9 cellular contexts compared by ENCODE assay signal in genomic region chr16:79767597-79768280, GRCh38.
A peak's percentile ranks its signal among the peaks of the same experiment; 100 is the strongest.
DNase-seq lines count a peak whose midpoint lies in the region.
"Had no signal": no experiment of that assay in that cellular context is flagged by ENCODE, and none has a peak within 500 bp of the region (broad histone marks: within the 10 kb centered on the region; RNA-seq: fewer than 3 reads in every experiment).

No MANE protein-coding gene starts in this region.

- peak overlapping the region; percentile 22 for H3K4me3 ChIP-seq in urinary bladder (ENCODE audit: low read depth, low read length)
- H3K4me3 ChIP-seq in SJCRH30: no peak overlapping the region
- H3K4me3 ChIP-seq: SK-N-MC had no signal

- peak; percentile 64 for DNase-seq in activated CD4-positive, alpha-beta T cell treated with anti-CD3 and anti-CD28 coated beads, Interleukin-2, amount 10 ng/mL, durations not matched to agents 24 days and 14 days
- DNase-seq in activated CD4-positive, alpha-beta T cell treated with anti-CD3 and anti-CD28 coated beads, Interleukin-2, amount 50 U/mL, for 4 hours: no peak
- peak; percentile 57 for DNase-seq in cerebellar cortex (ENCODE audit: low spot score)
- DNase-seq in lung microvascular endothelial cell (ENCODE audit: low read depth in 2 of 2): peak; percentile 29 to 60
- no peak for DNase-seq in activated CD4-positive, alpha-beta T cell treated with anti-CD3 and anti-CD28 coated beads, Interleukin-2, amount 10 ng/mL, durations not matched to agents 7 days and 5 days
- DNase-seq in SJCRH30: no peak
- no peak for DNase-seq in COR-L47 (lab: John Stamatoyannopoulos, UW)

- H3K36me3 ChIP-seq in urinary bladder (ENCODE audit: insufficient read depth): no peaks in the 10 kb centered on the region
- no peaks in the 10 kb centered on the region for H3K36me3 ChIP-seq in SJCRH30

- peak overlapping the region; percentile 65 for H3K4me3 Mint-ChIP-seq in activated CD4-positive, alpha-beta T cell treated with anti-CD3 and anti-CD28 coated beads, Interleukin-2, amount 10 ng/mL, durations not matched to agents 24 days and 14 days
- H3K4me3 Mint-ChIP-seq in activated CD4-positive, alpha-beta T cell treated with anti-CD3 and anti-CD28 coated beads, Interleukin-2, amount 10 ng/mL, durations not matched to agents 7 days and 5 days: no peak overlapping the region

- H3K27me3 Mint-ChIP-seq in activated CD4-positive, alpha-beta T cell treated with anti-CD3 and anti-CD28 coated beads, Interleukin-2, amount 10 ng/mL, durations not matched to agents 24 days and 14 days: peaks cover 25% of the 10 kb centered on the region
- H3K27me3 Mint-ChIP-seq in activated CD4-positive, alpha-beta T cell treated with anti-CD3 and anti-CD28 coated beads, Interleukin-2, amount 10 ng/mL, durations not matched to agents 7 days and 5 days: no peaks in the 10 kb centered on the region

- no peaks in the 10 kb centered on the region for H3K9me3 Mint-ChIP-seq in activated CD4-positive, alpha-beta T cell treated with anti-CD3 and anti-CD28 coated beads, Interleukin-2, amount 10 ng/mL, durations not matched to agents 24 days and 14 days
- H3K9me3 Mint-ChIP-seq in activated CD4-positive, alpha-beta T cell treated with anti-CD3 and anti-CD28 coated beads, Interleukin-2, amount 10 ng/mL, durations not matched to agents 7 days and 5 days: peaks cover 2% of the 10 kb centered on the region

- H3K4me1 ChIP-seq in urinary bladder (ENCODE audit: insufficient read depth) (peaks cover 5% of the 10 kb centered on the region), SJCRH30 (no peaks in the 10 kb centered on the region)

- CTCF ChIA-PET in activated CD4-positive, alpha-beta T cell treated with anti-CD3 and anti-CD28 coated beads, Interleukin-2, amount 10 ng/mL, durations not matched to agents 7 days and 5 days (lab: Charles Lee): interaction anchor here (0.8 kb wide), 1 partner anchor 434 kb away, joined by 3 read pairs; no protein-coding TSS in a partner anchor

- H3K9me3 ChIP-seq in SJCRH30 (replicated peaks): no peaks in the 10 kb centered on the region

- POLR2A ChIA-PET in activated CD4-positive, alpha-beta T cell treated with anti-CD3 and anti-CD28 coated beads, Interleukin-2, amount 10 ng/mL, durations not matched to agents 7 days and 5 days (lab: Charles Lee): no interaction called here

- no peak overlapping the region for H3K27ac Mint-ChIP-seq in activated CD4-positive, alpha-beta T cell treated with anti-CD3 and anti-CD28 coated beads, Interleukin-2, amount 10 ng/mL, durations not matched to agents 24 days and 14 days
- H3K27ac Mint-ChIP-seq in activated CD4-positive, alpha-beta T cell treated with anti-CD3 and anti-CD28 coated beads, Interleukin-2, amount 10 ng/mL, durations not matched to agents 7 days and 5 days: no peak overlapping the region

- peak overlapping the region; percentile 80 for H3K27ac ChIP-seq in urinary bladder (ENCODE audit: low read depth)
- no peak overlapping the region for H3K27ac ChIP-seq in SJCRH30
- H3K27ac ChIP-seq: SK-N-MC had no signal

- 26% methylated on average over 6 of the region's 6 CpGs for WGBS in urinary bladder

- intact Hi-C loops in activated CD4-positive, alpha-beta T cell treated with anti-CD3 and anti-CD28 coated beads, Interleukin-2, amount 10 ng/mL, durations not matched to agents 24 days and 14 days (cut with micrococcal nuclease): loop anchor here (10.0 kb wide), 2 partner anchors 493 to 1063 kb away; no protein-coding TSS in a partner anchor

- no peaks in the 10 kb centered on the region for H3K27me3 ChIP-seq in SJCRH30

- H3K36me3 Mint-ChIP-seq in activated CD4-positive, alpha-beta T cell treated with anti-CD3 and anti-CD28 coated beads, Interleukin-2, amount 10 ng/mL, durations not matched to agents 24 days and 14 days (ENCODE audit: low read depth): no peaks in the 10 kb centered on the region
- H3K36me3 Mint-ChIP-seq in activated CD4-positive, alpha-beta T cell treated with anti-CD3 and anti-CD28 coated beads, Interleukin-2, amount 10 ng/mL, durations not matched to agents 7 days and 5 days (ENCODE audit: low read depth): no peaks in the 10 kb centered on the region

- peaks cover 32% of the 10 kb centered on the region for H3K4me1 Mint-ChIP-seq in activated CD4-positive, alpha-beta T cell treated with anti-CD3 and anti-CD28 coated beads, Interleukin-2, amount 10 ng/mL, durations not matched to agents 24 days and 14 days
- H3K4me1 Mint-ChIP-seq in activated CD4-positive, alpha-beta T cell treated with anti-CD3 and anti-CD28 coated beads, Interleukin-2, amount 10 ng/mL, durations not matched to agents 7 days and 5 days: peaks cover 33% of the 10 kb centered on the region

Comparison
In these comparisons a context has a peak if more than half of its experiments do, and no peak if none do; other contexts are left out.
1. DNase-seq: peak in activated CD4-positive, alpha-beta T cell treated with anti-CD3 and anti-CD28 coated beads, Interleukin-2, amount 10 ng/mL, durations not matched to agents 24 days and 14 days (single experiment), cerebellar cortex (single experiment) and lung microvascular endothelial cell (2 of 2); none in activated CD4-positive, alpha-beta T cell treated with anti-CD3 and anti-CD28 coated beads, Interleukin-2, amount 50 U/mL, for 4 hours (0 of 2), activated CD4-positive, alpha-beta T cell treated with anti-CD3 and anti-CD28 coated beads, Interleukin-2, amount 10 ng/mL, durations not matched to agents 7 days and 5 days (single experiment), SJCRH30 (0 of 2) and COR-L47 (single experiment).